Comparison of ENCODE assay signal across 8 cellular contexts in genomic region chr2:190318514-190318913, GRCh38. TPM values are rescaled to one million over a fixed set of nuclear protein-coding genes. Genes with fewer than 3 reads are reported as not detected.
A peak's percentile ranks its signal among the peaks of the same experiment; 100 is the strongest.
DNase-seq lines count a peak whose midpoint lies in the region; ATAC-seq, FAIRE-seq and TF ChIP-seq lines count a peak whose summit lies in the region.

No MANE protein-coding gene starts in this region.

- TF ChIP-seq RAD21 in HepG2 (CRISPR knock-in tag; IDR thresholded peaks at IDR 0.05), result no peak

- H3K27me3 Mint-ChIP-seq in activated CD4-positive, alpha-beta T cell treated with anti-CD3 and anti-CD28 coated beads, Interleukin-2, amount 10 ng/mL, durations not matched to agents 7 days and 5 days, result no peaks in the 10 kb centered on the region

- POLR2A ChIA-PET in activated CD4-positive, alpha-beta T cell treated with anti-CD3 and anti-CD28 coated beads, Interleukin-2, amount 10 ng/mL, durations not matched to agents 7 days and 5 days (lab: Charles Lee), result no interaction called here
- POLR2A ChIA-PET in HepG2 (lab: Yijun Ruan, JAX), result interaction anchor here (1.2 to 3.1 kb wide), 9 partner anchors 11 to 702 kb away, joined by 4 to 19 read pairs (median 8); partner anchors contain the start of genes NEMP2, ORMDL1 and PMS1

- H3K9me3 ChIP-seq in ascending aorta, result no peaks in the 10 kb centered on the region
- no peaks in the 10 kb centered on the region for H3K9me3 ChIP-seq in HepG2 (ENCODE audit: low read length)
- H3K9me3 ChIP-seq in thoracic aorta, result no peaks in the 10 kb centered on the region

- CTCF ChIA-PET in activated CD4-positive, alpha-beta T cell treated with anti-CD3 and anti-CD28 coated beads, Interleukin-2, amount 10 ng/mL, durations not matched to agents 7 days and 5 days (lab: Charles Lee), result interaction anchor here (0.9 to 1.8 kb wide), 7 partner anchors 9 to 556 kb away, joined by 3 to 5 read pairs (median 3); partner anchors contain the start of gene OSGEPL1
- CTCF ChIA-PET in HepG2 (lab: Yijun Ruan, JAX; ENCODE audit: low intra/inter-chr PET ratio, low total read pairs), result no interaction called here

- H3K9me3 Mint-ChIP-seq in activated CD4-positive, alpha-beta T cell treated with anti-CD3 and anti-CD28 coated beads, Interleukin-2, amount 10 ng/mL, durations not matched to agents 7 days and 5 days, result no peaks in the 10 kb centered on the region

- peak overlapping the region; percentile 90 for H3K4me3 Mint-ChIP-seq in activated CD4-positive, alpha-beta T cell treated with anti-CD3 and anti-CD28 coated beads, Interleukin-2, amount 10 ng/mL, durations not matched to agents 7 days and 5 days

- TF ChIP-seq CTCF in ascending aorta (IDR thresholded peaks at IDR 0.05), result no peak
- no peak for TF ChIP-seq CTCF in HepG2 (CRISPR knock-in tag; IDR thresholded peaks at IDR 0.05)
- TF ChIP-seq CTCF in thoracic aorta (IDR thresholded peaks at IDR 0.05), result no peak

- no peaks in the 10 kb centered on the region for H3K27me3 ChIP-seq in ascending aorta
- H3K27me3 ChIP-seq in HepG2 (ENCODE audit: control insufficient read depth in 1 of 2, insufficient read depth in 2 of 2, low read length in 2 of 2), result no peaks in the 10 kb centered on the region; a peak in 1 of 5 replicates
- no peaks in the 10 kb centered on the region for H3K27me3 ChIP-seq in thoracic aorta (replicated peaks; ENCODE audit: insufficient read depth)

- intact Hi-C loops in ascending aorta (cut with DNase I), result loop anchor here (5.0 to 10.0 kb wide), 3 partner anchors 54 to 696 kb away; partner anchors contain the start of gene STAT1
- intact Hi-C loops in HepG2 (cut with micrococcal nuclease; ENCODE audit: unreplicated experiment), result loop anchor here (2.0 to 10.0 kb wide), 3 partner anchors 34 to 554 kb away; partner anchors contain the start of gene OSGEPL1

- peaks cover 0 to 23% of the 10 kb centered on the region in 2 donors for H3K4me1 ChIP-seq in ascending aorta
- H3K4me1 ChIP-seq in HepG2 (ENCODE audit: insufficient read depth, low read length), result peaks cover 62% of the 10 kb centered on the region
- peaks cover 19 to 46% of the 10 kb centered on the region in 2 donors for H3K4me1 ChIP-seq in thoracic aorta (ENCODE audit: control insufficient read depth in 1 of 2, low read depth in 2 of 2)

- TF ChIP-seq POLR2A in HepG2 (IDR thresholded peaks at IDR 0.05; ENCODE audit: insufficient read depth in 1 of 2, low read depth in 2 of 2, low read length in 2 of 2) (no peak), erythroblast (IDR thresholded peaks at IDR 0.05; ENCODE audit: low read length) (no peak)

- ATAC-seq in HepG2, result no peak
- ATAC-seq in thoracic aorta (ENCODE audit: insufficient number of reproducible peaks, low FRiP score, low read depth), result no peak

- no peak for DNase-seq in activated CD4-positive, alpha-beta T cell treated with anti-CD3 and anti-CD28 coated beads, Interleukin-2, amount 10 ng/mL, durations not matched to agents 7 days and 5 days
- DNase-seq in activated CD4-positive, alpha-beta T cell treated with anti-CD3 and anti-CD28 coated beads, Interleukin-2, amount 50 U/mL, for 4 hours, result no peak
- DNase-seq in ascending aorta (ENCODE audit: low spot score in 2 of 2) (no peak), HepG2 (ENCODE audit: low spot score) (no peak), thoracic aorta (ENCODE audit: low spot score) (no peak), SKM-1 (lab: John Stamatoyannopoulos, UW; ENCODE audit: unreplicated experiment) (no peak), erythroblast (lab: John Stamatoyannopoulos, UW) (no peak), islet precursor cell (no peak)

- H2AFZ ChIP-seq in HepG2 (ENCODE audit: low read length), result no peak overlapping the region

- 52% methylated on average over 4 of the region's 4 CpGs for WGBS in HepG2 (ENCODE audit: low lambda C conversion rate)

- peaks cover 2% of the 10 kb centered on the region for H3K36me3 Mint-ChIP-seq in activated CD4-positive, alpha-beta T cell treated with anti-CD3 and anti-CD28 coated beads, Interleukin-2, amount 10 ng/mL, durations not matched to agents 7 days and 5 days (ENCODE audit: low read depth)

- H4K20me1 ChIP-seq in HepG2 (ENCODE audit: insufficient read depth, low read length), result no peaks in the 10 kb centered on the region

- TF ChIP-seq EP300 in HepG2 (IDR thresholded peaks at IDR 0.05; ENCODE audit: low read depth in 2 of 2, low read length in 2 of 2), result no peak
- no peak for TF ChIP-seq EP300 in HepG2 (CRISPR knock-in tag; IDR thresholded peaks at IDR 0.05; ENCODE audit: borderline replicate concordance)

- peak overlapping the region; percentile 84 to 88 for H3K4me3 ChIP-seq in ascending aorta
- H3K4me3 ChIP-seq in HepG2 (replicated peaks in 1 of 3; ENCODE audit: insufficient read depth in 1 of 3, low read depth in 2 of 3, low read length in 3 of 3), result peak overlapping the region; percentile 78 to 86 (median 83)
- peak overlapping the region; percentile 72 for H3K4me3 ChIP-seq in thoracic aorta

- peaks cover 38% of the 10 kb centered on the region for H3K79me2 ChIP-seq in HepG2 (ENCODE audit: insufficient read depth, low read length)

- no peak for FAIRE-seq in HepG2 (lab: Jason Lieb, UNC)

- in situ Hi-C loops in HepG2 (cut with HindIII; ENCODE audit: extremely low pct_ligation_motif_present, low pct_unique_long_range_greater_than_20kb), result loop anchor here (5.0 kb wide), 1 partner anchor 231 kb away; no protein-coding TSS in a partner anchor

- H3K27ac Mint-ChIP-seq in activated CD4-positive, alpha-beta T cell treated with anti-CD3 and anti-CD28 coated beads, Interleukin-2, amount 10 ng/mL, durations not matched to agents 7 days and 5 days, result no peak overlapping the region

- H3K4me2 ChIP-seq in HepG2 (ENCODE audit: low read depth, low read length), result peak overlapping the region; percentile 94

- H3K36me3 ChIP-seq in ascending aorta (no peaks in the 10 kb centered on the region), HepG2 (replicated peaks in 1 of 2; ENCODE audit: control insufficient read depth in 1 of 2, insufficient read depth in 2 of 2, low read length in 2 of 2) (0 out of 5 replicates have a peak, but pooled peaks cover 0 to 4% of the 10 kb centered on the region in 2 experiments), thoracic aorta (no peaks in the 10 kb centered on the region)

- H3K9ac ChIP-seq in HepG2 (ENCODE audit: insufficient read depth, low read depth, low read length), result peak overlapping the region; percentile 73

- peak overlapping the region; percentile 89 to 94 for H3K27ac ChIP-seq in ascending aorta
- H3K27ac ChIP-seq in HepG2 (ENCODE audit: extremely low read length, insufficient read depth, low read length), result no peak overlapping the region
- peak overlapping the region; percentile 75 to 83 for H3K27ac ChIP-seq in thoracic aorta

- peaks cover 43% of the 10 kb centered on the region for H3K4me1 Mint-ChIP-seq in activated CD4-positive, alpha-beta T cell treated with anti-CD3 and anti-CD28 coated beads, Interleukin-2, amount 10 ng/mL, durations not matched to agents 7 days and 5 days

- no TSS peak for BruUV-seq in HepG2 (replicated peaks; lab: Mats Ljungman, UMichigan)

RNA-seq across cellular contexts. Expression of gene HIBCH, which starts 1.1 kb away (rescaled TPM):
- total RNA-seq in activated CD4-positive, alpha-beta T cell treated with anti-CD3 and anti-CD28 coated beads, Interleukin-2, amount 10 ng/mL, durations not matched to agents 7 days and 5 days, result 10 to 100 TPM; 13.3 to 14.5 TPM
- total RNA-seq in ascending aorta (3.7 TPM), HepG2 (2016; rRNA removed; fragmentation: Illumina TruSeq; extraction: Trizol) (49.5 and 67.0 TPM in 2 replicates), thoracic aorta (10 to 100 TPM; 31.4 to 34.4 TPM)
- 9.9 and 10.7 TPM in 2 replicates for total RNA-seq in HepG2 (2016; cell fraction: cytosol; rRNA removed; fragmentation: Illumina TruSeq; extraction: Trizol; ENCODE audit: low read depth)
- 46.9 and 68.2 TPM in 2 replicates for total RNA-seq in HepG2 (2016; cell fraction: insoluble cytoplasmic fraction; rRNA removed; fragmentation: Illumina TruSeq; extraction: Trizol)
- 11.0 and 12.8 TPM in 2 replicates for total RNA-seq in HepG2 (2016; cell fraction: membrane; rRNA removed; fragmentation: Illumina TruSeq; extraction: Trizol)
- total RNA-seq in HepG2 (2016; cell fraction: nucleus; rRNA removed; fragmentation: Illumina TruSeq; extraction: Trizol), result 64.0 and 64.7 TPM in 2 replicates
- polyA plus RNA-seq in HepG2 (2011; rRNA removed), result 17.8 and 18.8 TPM in 2 replicates
- polyA plus RNA-seq in HepG2 (2011; cell fraction: cytosol; rRNA removed), result 6.4 and 8.3 TPM in 2 replicates
- 14.6 and 25.8 TPM in 2 replicates for polyA plus RNA-seq in HepG2 (2011; cell fraction: nucleus; rRNA removed)
- 27.5 and 40.7 TPM in 2 replicates for polyA plus RNA-seq in HepG2 (2012)
- 6.9 and 7.7 TPM in 2 replicates for polyA plus RNA-seq in HepG2 (2016; cell fraction: cytosol; fragmentation: Illumina TruSeq; extraction: Trizol; ENCODE audit: low read depth)
- polyA plus RNA-seq in HepG2 (2016; cell fraction: insoluble cytoplasmic fraction; fragmentation: Illumina TruSeq; extraction: Trizol; ENCODE audit: low read depth), result 63.7 and 68.2 TPM in 2 replicates
- 9.3 and 9.4 TPM in 2 replicates for polyA plus RNA-seq in HepG2 (2016; cell fraction: membrane; fragmentation: Illumina TruSeq; extraction: Trizol; ENCODE audit: low read depth)
- 45.2 and 47.6 TPM in 2 replicates for polyA plus RNA-seq in HepG2 (2016; cell fraction: nucleus; fragmentation: Illumina TruSeq; extraction: Trizol; ENCODE audit: insufficient read depth, low read depth)
- polyA minus RNA-seq in HepG2 (2011; rRNA and poly(A)+ RNA removed; ENCODE audit: low replicate concordance), result 6.3 and 18.5 TPM in 2 replicates
- polyA minus RNA-seq in HepG2 (2011; cell fraction: cytosol; rRNA and poly(A)+ RNA removed), result 8.9 and 9.9 TPM in 2 replicates
- 88.3 and 98.2 TPM in 2 replicates for polyA minus RNA-seq in HepG2 (2011; cell fraction: nucleus; rRNA and poly(A)+ RNA removed)

RNA-seq across cellular contexts. Expression of gene INPP1, which starts 24.9 kb away (rescaled TPM):
- total RNA-seq in activated CD4-positive, alpha-beta T cell treated with anti-CD3 and anti-CD28 coated beads, Interleukin-2, amount 10 ng/mL, durations not matched to agents 7 days and 5 days, result 1 to 10 TPM; 6.7 to 6.9 TPM
- 13.3 TPM for total RNA-seq in ascending aorta
- total RNA-seq in HepG2 (2016; rRNA removed; fragmentation: Illumina TruSeq; extraction: Trizol), result 13.3 and 15.2 TPM in 2 replicates
- 6.0 and 8.5 TPM in 2 replicates for total RNA-seq in HepG2 (2016; cell fraction: cytosol; rRNA removed; fragmentation: Illumina TruSeq; extraction: Trizol; ENCODE audit: low read depth)
- 11.4 and 14.0 TPM in 2 replicates for total RNA-seq in HepG2 (2016; cell fraction: insoluble cytoplasmic fraction; rRNA removed; fragmentation: Illumina TruSeq; extraction: Trizol)
- total RNA-seq in HepG2 (2016; cell fraction: membrane; rRNA removed; fragmentation: Illumina TruSeq; extraction: Trizol), result 12.0 and 14.5 TPM in 2 replicates
- 6.6 and 8.8 TPM in 2 replicates for total RNA-seq in HepG2 (2016; cell fraction: nucleus; rRNA removed; fragmentation: Illumina TruSeq; extraction: Trizol)
- 10.0 and 10.5 TPM in 2 replicates for polyA plus RNA-seq in HepG2 (2011; rRNA removed)
- polyA plus RNA-seq in HepG2 (2011; cell fraction: cytosol; rRNA removed), result 5.7 and 7.3 TPM in 2 replicates
- polyA plus RNA-seq in HepG2 (2011; cell fraction: nucleus; rRNA removed), result 10.0 and 11.1 TPM in 2 replicates
- polyA plus RNA-seq in HepG2 (2012), result 23.9 and 28.9 TPM in 2 replicates
- polyA plus RNA-seq in HepG2 (2016; cell fraction: cytosol; fragmentation: Illumina TruSeq; extraction: Trizol; ENCODE audit: low read depth), result 7.9 and 9.4 TPM in 2 replicates
- polyA plus RNA-seq in HepG2 (2016; cell fraction: insoluble cytoplasmic fraction; fragmentation: Illumina TruSeq; extraction: Trizol; ENCODE audit: low read depth), result 18.0 and 18.7 TPM in 2 replicates
- 12.1 and 13.1 TPM in 2 replicates for polyA plus RNA-seq in HepG2 (2016; cell fraction: membrane; fragmentation: Illumina TruSeq; extraction: Trizol; ENCODE audit: low read depth)
- polyA plus RNA-seq in HepG2 (2016; cell fraction: nucleus; fragmentation: Illumina TruSeq; extraction: Trizol; ENCODE audit: insufficient read depth, low read depth), result 22.8 and 23.1 TPM in 2 replicates
- 4.8 and 5.3 TPM in 2 replicates for polyA minus RNA-seq in HepG2 (2011; rRNA and poly(A)+ RNA removed; ENCODE audit: low replicate concordance)
- 8.2 and 11.3 TPM in 2 replicates for polyA minus RNA-seq in HepG2 (2011; cell fraction: cytosol; rRNA and poly(A)+ RNA removed)
- polyA minus RNA-seq in HepG2 (2011; cell fraction: nucleus; rRNA and poly(A)+ RNA removed), result 8.2 and 8.7 TPM in 2 replicates
- 10 to 100 TPM; 13.0 to 36.6 TPM for total RNA-seq in thoracic aorta
